ENCODE assay signal across 8 cellular contexts in the genomic region with DNA sequence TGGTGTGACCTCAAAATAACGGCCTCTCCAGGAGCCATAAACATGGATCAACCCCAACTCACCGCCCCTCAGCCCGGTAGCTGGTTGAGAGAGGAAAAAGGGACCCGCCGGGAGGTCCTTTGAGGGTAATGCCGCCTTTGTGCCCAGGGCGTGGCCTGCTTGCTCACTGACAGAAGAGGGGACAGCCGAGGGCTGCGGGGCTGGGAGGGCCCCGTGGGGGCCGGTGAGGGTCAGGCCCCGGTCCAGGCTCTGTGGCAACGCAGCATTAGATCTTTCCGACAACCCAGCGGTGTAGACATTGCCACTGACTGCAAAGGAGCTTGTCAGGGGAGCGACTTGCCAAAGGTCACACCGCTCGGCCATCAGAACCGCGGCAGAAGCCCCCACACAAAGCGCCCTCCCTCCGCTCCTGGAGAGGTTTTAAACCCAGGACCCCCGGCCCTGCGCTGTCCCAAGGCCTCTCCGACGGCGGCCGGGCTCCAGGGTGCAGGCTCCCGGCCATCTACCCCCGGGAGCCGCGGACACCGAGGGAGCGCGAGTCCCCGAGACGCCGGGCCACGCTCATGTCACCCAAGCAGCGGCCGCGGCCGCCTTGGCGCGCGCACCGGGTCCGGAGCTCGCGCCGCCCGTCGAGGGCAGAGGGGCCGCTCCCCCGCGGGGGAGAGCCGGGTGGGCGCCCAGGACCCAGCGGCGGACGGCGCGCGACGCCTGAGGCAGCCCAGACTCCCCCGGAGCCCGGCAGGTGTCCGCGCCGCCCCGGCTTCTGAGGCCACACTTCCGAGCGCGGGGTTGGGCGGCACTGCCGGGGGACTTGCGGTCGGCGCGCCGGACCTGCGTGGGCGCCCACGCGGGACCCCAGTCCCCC. TPM values are rescaled to one million over a fixed set of nuclear protein-coding genes. Genes with fewer than 3 reads are reported as not detected.
A peak's percentile ranks its signal among the peaks of the same experiment; 100 is the strongest.
DNase-seq lines count a peak whose midpoint lies in the region; ATAC-seq and TF ChIP-seq lines count a peak whose summit lies in the region.
"Had no signal": no experiment of that assay in that cellular context is flagged by ENCODE, and none has a peak within 500 bp of the region (broad histone marks: within the 10 kb centered on the region; RNA-seq: fewer than 3 reads in every experiment).

No MANE protein-coding gene starts in this region.

- H3K4me3 ChIP-seq in HEK293 (ENCODE audit: low read depth, low read length) (peak overlapping the region; percentile 43), WERI-Rb-1 (ENCODE audit: low read depth, low read length) (peak overlapping the region; percentile 28), iPS-20b (ENCODE audit: low read length) (peak overlapping the region; percentile 50; the same call in 1 of the 2 replicates), spleen (peak overlapping the region; percentile 27 to 71 (median 43))
- H3K4me3 ChIP-seq: SJCRH30 had no signal

- DNase-seq in WERI-Rb-1 (no peak), spleen (no peak), inferior parietal cortex (ENCODE audit: extremely low spot score) (no peak)
- no peak for DNase-seq in stimulated activated CD4-positive, alpha-beta T cell treated with anti-CD3 and anti-CD28 coated beads, Interleukin-4, amount 100 ng/mL, for 24 hours
- DNase-seq: SJCRH30 had no signal

- no peak overlapping the region for H3K9ac ChIP-seq in iPS-20b (ENCODE audit: low read depth, low read length)

- peak overlapping the region; percentile 84; the same call in 1 of the 2 replicates for H3K27ac ChIP-seq in HEK293 (ENCODE audit: extremely low read depth, low read depth, low read length)
- no peak overlapping the region for H3K27ac ChIP-seq in WERI-Rb-1
- no peak overlapping the region for H3K27ac ChIP-seq in iPS-20b (ENCODE audit: low read length)
- H3K27ac ChIP-seq in spleen = peak overlapping the region; percentile 53 to 85 (median 80)
- H3K27ac ChIP-seq: SJCRH30 had no signal

- ATAC-seq in HG03095 (IDR thresholded peaks at IDR 0.05; ENCODE audit: unreplicated experiment) = no peak

- H3K27me3 ChIP-seq in WERI-Rb-1 (ENCODE audit: insufficient read depth, low read depth, severe bottlenecking) (no peaks in the 10 kb centered on the region), iPS-20b (ENCODE audit: insufficient read depth, low read length) (peaks cover 66% of the 10 kb centered on the region), spleen (replicated peaks in 1 of 7) (peaks cover 0 to 68% (median 24%) of the 10 kb centered on the region in 7 donors)

- WGBS in spleen, 5 donors = 6 to 16% (median 10%) methylated on average over 19 to 85 of the region's 85 CpGs

- TF ChIP-seq CTCF in HEK293 (tag by site-specific recombination; IDR thresholded peaks at IDR 0.05) (no peak), WERI-Rb-1 (IDR thresholded peaks at IDR 0.05; ENCODE audit: low read depth, low read length) (no peak), spleen (IDR thresholded peaks at IDR 0.05 in 8 of 11, conservative IDR thresholded peaks at IDR 0.05 in 3 of 11) (no peak)

- POLR2A ChIA-PET in HEK293 (lab: Yijun Ruan, JAX) = interaction anchor here (0.6 to 0.9 kb wide), 2 partner anchors 21 to 38 kb away, joined by 3 read pairs; no protein-coding TSS in a partner anchor

- H3K4me1 ChIP-seq in HEK293 (ENCODE audit: control insufficient read depth, insufficient read depth, low read length) (peaks cover 4% of the 10 kb centered on the region), iPS-20b (ENCODE audit: insufficient read depth, low read length) (no peaks in the 10 kb centered on the region), spleen (peaks cover 0 to 55% (median 16%) of the 10 kb centered on the region in 6 donors)
- H3K4me1 ChIP-seq: SJCRH30 had no signal

- H3K36me3 ChIP-seq in HEK293 (ENCODE audit: control insufficient read depth in 2 of 2, insufficient read depth in 1 of 2, low read length in 2 of 2) (peaks cover 11 to 23% of the 10 kb centered on the region in 2 experiments; a peak in 2 of 3 replicates), WERI-Rb-1 (no peaks in the 10 kb centered on the region), iPS-20b (ENCODE audit: insufficient read depth, low read depth, low read length) (no peaks in the 10 kb centered on the region), spleen (peaks cover 0 to 7% (median 0%) of the 10 kb centered on the region in 6 donors)
- H3K36me3 ChIP-seq: SJCRH30 had no signal

- H3K9me3 ChIP-seq in HEK293 (ENCODE audit: control insufficient read depth, insufficient read depth, low read depth, low read length) (no peaks in the 10 kb centered on the region), WERI-Rb-1 (ENCODE audit: severe bottlenecking) (peaks cover 7% of the 10 kb centered on the region), iPS-20b (ENCODE audit: insufficient read depth, low read depth, low read length) (no peaks in the 10 kb centered on the region), spleen (no peaks in the 10 kb centered on the region)
- H3K9me3 ChIP-seq: SJCRH30 had no signal

- CTCF ChIA-PET in HEK293 (lab: Yijun Ruan, JAX) = interaction anchor here (0.6 to 2.8 kb wide), 4 partner anchors 14 to 176 kb away, joined by 3 to 24 read pairs (median 4); no protein-coding TSS in a partner anchor

- TF ChIP-seq POLR2A in spleen (IDR thresholded peaks at IDR 0.05) = no peak

- intact Hi-C loops in spleen (cut with DNase I; ENCODE audit: low total_unique reads) = no loop called here

TF ChIP-seq in HEK293, 187 proteins besides CTCF, POLR2A, EP300 and RAD21 (continues in another document):
- 0 out of 2 replicates have a peak, but pooled peaks have one; percentile 34 for TF ChIP-seq ZEB2 (tag by site-specific recombination; IDR thresholded peaks at IDR 0.05)
- no peak for TF ChIP-seq ZNF830 (tag by site-specific recombination; IDR thresholded peaks at IDR 0.05; ENCODE audit: low read depth)
- TF ChIP-seq SP2 (tag by site-specific recombination; IDR thresholded peaks at IDR 0.05) = peak; percentile 32; the same call in 1 of the 2 replicates
- 0 out of 2 replicates have a peak, but pooled peaks have one; percentile 23 for TF ChIP-seq ZBTB17 (tag by site-specific recombination; IDR thresholded peaks at IDR 0.05)
- peak; percentile 70; the same call in 1 of the 2 replicates for TF ChIP-seq BCL11A (tag by site-specific recombination; IDR thresholded peaks at IDR 0.05; ENCODE audit: low read depth)
- peak; percentile 78 for TF ChIP-seq ZBTB20 (tag by site-specific recombination; IDR thresholded peaks at IDR 0.05)
- peak; percentile 85 for TF ChIP-seq ZBTB8A (tag by site-specific recombination; IDR thresholded peaks at IDR 0.05)
- TF ChIP-seq ZNF341 (tag by site-specific recombination; IDR thresholded peaks at IDR 0.05; ENCODE audit: low read depth) = peak; percentile 59
- no peak for TF ChIP-seq ZNF548 (tag by site-specific recombination; IDR thresholded peaks at IDR 0.05)
- TF ChIP-seq, protein P1, sequence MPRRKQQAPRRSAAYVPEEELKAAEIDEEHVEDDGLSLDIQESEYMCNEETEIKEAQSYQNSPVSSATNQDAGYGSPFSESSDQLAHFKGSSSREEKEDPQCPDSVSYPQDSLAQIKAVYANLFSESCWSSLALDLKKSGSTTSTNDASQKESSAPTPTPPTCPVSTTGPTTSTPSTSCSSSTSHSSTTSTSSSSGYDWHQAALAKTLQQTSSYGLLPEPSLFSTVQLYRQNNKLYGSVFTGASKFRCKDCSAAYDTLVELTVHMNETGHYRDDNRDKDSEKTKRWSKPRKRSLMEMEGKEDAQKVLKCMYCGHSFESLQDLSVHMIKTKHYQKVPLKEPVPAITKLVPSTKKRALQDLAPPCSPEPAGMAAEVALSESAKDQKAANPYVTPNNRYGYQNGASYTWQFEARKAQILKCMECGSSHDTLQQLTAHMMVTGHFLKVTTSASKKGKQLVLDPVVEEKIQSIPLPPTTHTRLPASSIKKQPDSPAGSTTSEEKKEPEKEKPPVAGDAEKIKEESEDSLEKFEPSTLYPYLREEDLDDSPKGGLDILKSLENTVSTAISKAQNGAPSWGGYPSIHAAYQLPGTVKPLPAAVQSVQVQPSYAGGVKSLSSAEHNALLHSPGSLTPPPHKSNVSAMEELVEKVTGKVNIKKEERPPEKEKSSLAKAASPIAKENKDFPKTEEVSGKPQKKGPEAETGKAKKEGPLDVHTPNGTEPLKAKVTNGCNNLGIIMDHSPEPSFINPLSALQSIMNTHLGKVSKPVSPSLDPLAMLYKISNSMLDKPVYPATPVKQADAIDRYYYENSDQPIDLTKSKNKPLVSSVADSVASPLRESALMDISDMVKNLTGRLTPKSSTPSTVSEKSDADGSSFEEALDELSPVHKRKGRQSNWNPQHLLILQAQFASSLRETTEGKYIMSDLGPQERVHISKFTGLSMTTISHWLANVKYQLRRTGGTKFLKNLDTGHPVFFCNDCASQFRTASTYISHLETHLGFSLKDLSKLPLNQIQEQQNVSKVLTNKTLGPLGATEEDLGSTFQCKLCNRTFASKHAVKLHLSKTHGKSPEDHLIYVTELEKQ (tag by site-specific recombination; IDR thresholded peaks at IDR 0.05; ENCODE audit: borderline replicate concordance) = no peak
- no peak for TF ChIP-seq ZBTB48 (tag by site-specific recombination; IDR thresholded peaks at IDR 0.05)
- peak; percentile 75 for TF ChIP-seq KLF1 (tag by site-specific recombination; IDR thresholded peaks at IDR 0.05)
- no peak for TF ChIP-seq ZNF777 (tag by site-specific recombination; IDR thresholded peaks at IDR 0.05; ENCODE audit: borderline replicate concordance)
- TF ChIP-seq ZNF146 (tag by site-specific recombination; IDR thresholded peaks at IDR 0.05) = 0 out of 2 replicates have a peak, but pooled peaks have one; percentile 2
- TF ChIP-seq, protein P2, sequence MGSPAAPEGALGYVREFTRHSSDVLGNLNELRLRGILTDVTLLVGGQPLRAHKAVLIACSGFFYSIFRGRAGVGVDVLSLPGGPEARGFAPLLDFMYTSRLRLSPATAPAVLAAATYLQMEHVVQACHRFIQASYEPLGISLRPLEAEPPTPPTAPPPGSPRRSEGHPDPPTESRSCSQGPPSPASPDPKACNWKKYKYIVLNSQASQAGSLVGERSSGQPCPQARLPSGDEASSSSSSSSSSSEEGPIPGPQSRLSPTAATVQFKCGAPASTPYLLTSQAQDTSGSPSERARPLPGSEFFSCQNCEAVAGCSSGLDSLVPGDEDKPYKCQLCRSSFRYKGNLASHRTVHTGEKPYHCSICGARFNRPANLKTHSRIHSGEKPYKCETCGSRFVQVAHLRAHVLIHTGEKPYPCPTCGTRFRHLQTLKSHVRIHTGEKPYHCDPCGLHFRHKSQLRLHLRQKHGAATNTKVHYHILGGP (tag by site-specific recombination; IDR thresholded peaks at IDR 0.05) = no peak
- peak; percentile 94 for TF ChIP-seq GLIS2 (tag by site-specific recombination; IDR thresholded peaks at IDR 0.05)
- TF ChIP-seq GLIS1 (tag by site-specific recombination; IDR thresholded peaks at IDR 0.05) = peak; percentile 88
- TF ChIP-seq ZNF335 (tag by site-specific recombination; conservative IDR thresholded peaks at IDR 0.05) = peak; percentile 92

RNA-seq across cellular contexts. Expression of gene PCSK6, which starts 1.0 kb away (rescaled TPM):
- 100 to 1,000 TPM; 167 to 403 (median 304) TPM for total RNA-seq in spleen
- polyA plus RNA-seq in spleen = 10 to 100 TPM in 2 of 3 donors, 1 to 10 TPM in 1; 10.0 to 39.8 (median 21.7) TPM

Comparison
In these comparisons a context has a peak if more than half of its experiments do, and no peak if none do; other contexts are left out.
1. H3K27ac ChIP-seq: peak in HEK293 (single experiment) and spleen (8 of 8); none in WERI-Rb-1 (single experiment) and iPS-20b (single experiment).
2. Peak in every context shown above with its lines, with median percentiles within 50 percentile points of each other: H3K4me3 ChIP-seq.